In the genomic region with DNA sequence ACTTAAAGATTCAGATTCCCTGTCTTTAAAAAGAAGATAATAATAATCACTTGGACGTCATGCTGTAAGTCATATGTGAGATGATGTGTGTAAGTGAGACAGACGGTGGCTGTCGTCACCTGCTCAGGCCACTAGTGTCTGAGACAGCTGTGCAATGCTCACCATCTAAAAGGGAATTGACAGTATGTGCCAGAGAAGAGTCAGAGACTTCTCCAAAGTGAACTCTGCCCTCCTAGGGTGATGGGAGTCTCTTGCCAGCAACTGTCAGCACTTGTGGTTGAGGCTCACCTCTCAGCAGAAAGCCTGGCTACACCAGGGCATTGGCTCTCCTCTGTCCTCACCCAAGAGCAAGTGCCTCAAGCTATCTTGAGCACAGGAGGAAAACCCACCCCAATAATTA, we compare ENCODE assay signal across 22 cellular contexts.
DNase-seq lines count a peak whose midpoint lies in the region; ATAC-seq, FAIRE-seq and TF ChIP-seq lines count a peak whose summit lies in the region.
"Had no signal": no experiment of that assay in that cellular context is flagged by ENCODE, and none has a peak within 500 bp of the region (broad histone marks: within the 10 kb centered on the region; RNA-seq: fewer than 3 reads in every experiment).

No MANE protein-coding gene starts in this region.

- in situ Hi-C loops in K562 (cut with MboI) = no loop called here

- H3K9me3 Mint-ChIP-seq in stimulated activated memory B cell treated with anti-CD40 and anti-IgM and Interleukin-4, amounts not matched to agents 10 μg/mL and 1 μg/mL and 100 μg/mL, for 72 hours = no peaks in the 10 kb centered on the region
- H3K9me3 Mint-ChIP-seq: CD4-positive, alpha-beta T cell had no signal

- H3K79me2 ChIP-seq in K562 (ENCODE audit: control insufficient read depth, insufficient read depth, low read length) (no peaks in the 10 kb centered on the region), PC-9 (ENCODE audit: low read depth) (no peaks in the 10 kb centered on the region)

- H3K36me3 Mint-ChIP-seq in stimulated activated memory B cell treated with anti-CD40 and anti-IgM and Interleukin-4, amounts not matched to agents 10 μg/mL and 1 μg/mL and 100 μg/mL, for 72 hours = no peaks in the 10 kb centered on the region

- H3K4me2 ChIP-seq in K562 (ENCODE audit: insufficient read depth, low read length) (no peak overlapping the region), PC-9 (no peak overlapping the region)
- H3K4me2 ChIP-seq: A549; BLaER1 treated with 17β-estradiol and CSF1 and Interleukin-3, amounts not matched to agents 10 nM and 100 nM had no signal

- H3K9ac ChIP-seq in K562 (ENCODE audit: insufficient read depth in 1 of 2, low read depth in 2 of 2, low read length in 2 of 2) = no peak overlapping the region
- H3K9ac ChIP-seq: BLaER1 treated with 17β-estradiol and CSF1 and Interleukin-3, amounts not matched to agents 10 nM and 100 nM had no signal

- H4K20me1 ChIP-seq in K562 (replicated peaks; ENCODE audit: control insufficient read depth, insufficient read depth, low read length) (no peaks in the 10 kb centered on the region), PC-9 (ENCODE audit: insufficient read depth) (no peaks in the 10 kb centered on the region)
- H4K20me1 ChIP-seq: BLaER1 treated with 17β-estradiol and CSF1 and Interleukin-3, amounts not matched to agents 10 nM and 100 nM had no signal

- WGBS in K562 (ENCODE audit: insufficient coverage, low coverage, missing lambda C conversion rate) = 0% methylated on average over 3 of the region's 3 CpGs

- CTCF ChIA-PET in K562 (lab: Yijun Ruan, JAX; ENCODE audit: low intra/inter-chr PET ratio) = no interaction called here
- CTCF ChIA-PET in PC-9 (lab: Charles Lee) = no interaction called here

- H3K27me3 Mint-ChIP-seq in stimulated activated memory B cell treated with anti-CD40 and anti-IgM and Interleukin-4, amounts not matched to agents 10 μg/mL and 1 μg/mL and 100 μg/mL, for 72 hours = peaks cover 9% of the 10 kb centered on the region

- no peak for TF ChIP-seq RAD21 in K562 (CRISPR knock-in tag; conservative IDR thresholded peaks at IDR 0.05 in 1 of 2, IDR thresholded peaks at IDR 0.05 in 1 of 2)

- TF ChIP-seq CTCF in K562 (IDR thresholded peaks at IDR 0.05 in 2 of 3, conservative IDR thresholded peaks at IDR 0.05 in 1 of 3; ENCODE audit: insufficient read depth in 2 of 3, low read depth in 1 of 3, low read length in 3 of 3) (no peak), PC-9 (conservative IDR thresholded peaks at IDR 0.05) (no peak)

- POLR2A ChIA-PET in K562 (lab: Yijun Ruan, JAX) = no interaction called here
- POLR2A ChIA-PET in PC-9 (lab: Charles Lee; ENCODE audit: unreplicated experiment) = no interaction called here

- no peaks in the 10 kb centered on the region for H3K4me1 ChIP-seq in K562 (replicated peaks in 1 of 2; ENCODE audit: control insufficient read depth in 2 of 2, insufficient read depth in 2 of 2, low read length in 2 of 2)
- H3K4me1 ChIP-seq in PC-9 (replicated peaks; ENCODE audit: insufficient read depth) = no peaks in the 10 kb centered on the region
- H3K4me1 ChIP-seq: BLaER1 treated with 17β-estradiol and CSF1 and Interleukin-3, amounts not matched to agents 10 nM and 100 nM; Peyer's patch had no signal

- no peak overlapping the region for H3K27ac Mint-ChIP-seq in stimulated activated memory B cell treated with anti-CD40 and anti-IgM and Interleukin-4, amounts not matched to agents 10 μg/mL and 1 μg/mL and 100 μg/mL, for 72 hours
- H3K27ac Mint-ChIP-seq: CD4-positive, alpha-beta T cell had no signal

- no peaks in the 10 kb centered on the region for H3F3A ChIP-seq in PC-9 (ENCODE audit: insufficient read depth, low read depth)

- intact Hi-C loops in Right ventricle myocardium superior (cut with DNase I) (loop anchor here (10.0 kb wide), 1 partner anchor 120 kb away; no protein-coding TSS in a partner anchor), cardiac septum (cut with DNase I) (no loop called here), K562 (cut with micrococcal nuclease) (no loop called here), left ventricle myocardium superior (cut with micrococcal nuclease) (no loop called here), PC-9 (cut with micrococcal nuclease; ENCODE audit: unreplicated experiment) (no loop called here)

- FAIRE-seq in K562 (lab: Jason Lieb, UNC) = no peak
- FAIRE-seq: A549, D721Med, H54, HepG2 had no signal

- H3K27me3 ChIP-seq in K562 (ENCODE audit: control insufficient read depth in 2 of 2, insufficient read depth in 2 of 2, low read length in 2 of 2) (no peaks in the 10 kb centered on the region), PC-9 (ENCODE audit: insufficient read depth, low read depth) (no peaks in the 10 kb centered on the region)
- H3K27me3 ChIP-seq: BLaER1 treated with 17β-estradiol and CSF1 and Interleukin-3, amounts not matched to agents 10 nM and 100 nM; Peyer's patch had no signal

- no peaks in the 10 kb centered on the region for H3K4me1 Mint-ChIP-seq in stimulated activated memory B cell treated with anti-CD40 and anti-IgM and Interleukin-4, amounts not matched to agents 10 μg/mL and 1 μg/mL and 100 μg/mL, for 72 hours

- no peak overlapping the region for H2AFZ ChIP-seq in K562 (ENCODE audit: low read depth, low read length)
- no peak overlapping the region for H2AFZ ChIP-seq in PC-9

- no peak for TF ChIP-seq EP300 in K562 (IDR thresholded peaks at IDR 0.05; ENCODE audit: low read length)

- no peaks in the 10 kb centered on the region for H3K9me1 ChIP-seq in K562 (ENCODE audit: control insufficient read depth, insufficient read depth, low read length)

- H3K4me3 ChIP-seq in K562 (no peak overlapping the region), PC-9 (no peak overlapping the region)
- H3K4me3 ChIP-seq: A549; BLaER1 treated with 17β-estradiol and CSF1 and Interleukin-3, amounts not matched to agents 10 nM and 100 nM; Peyer's patch had no signal

- BruUV-seq in K562 (replicated peaks; lab: Mats Ljungman, UMichigan) = no TSS peak
- no TSS peak for BruUV-seq in PC-9 (replicated peaks; lab: Mats Ljungman, UMichigan)

- H3K4me3 Mint-ChIP-seq in stimulated activated memory B cell treated with anti-CD40 and anti-IgM and Interleukin-4, amounts not matched to agents 10 μg/mL and 1 μg/mL and 100 μg/mL, for 72 hours = no peak overlapping the region
- H3K4me3 Mint-ChIP-seq: CD4-positive, alpha-beta T cell had no signal

- peak; percentile 97 for ATAC-seq in Right ventricle myocardium superior (ENCODE audit: poor library complexity)
- ATAC-seq in K562 = peak; percentile 69
- peak; percentile 99 for ATAC-seq in left ventricle myocardium superior
- peak; percentile 27 for ATAC-seq in stimulated activated memory B cell treated with anti-CD40 and anti-IgM and Interleukin-4, amounts not matched to agents 10 μg/mL and 1 μg/mL and 100 μg/mL, for 72 hours
- ATAC-seq: A549, HepG2, SK-N-SH treated with all-trans-retinoic acid at 6 μM for 48 hours had no signal

- no peak for TF ChIP-seq POLR2A in K562 (conservative IDR thresholded peaks at IDR 0.05)

- no peaks in the 10 kb centered on the region for H3K9me2 ChIP-seq in PC-9 (ENCODE audit: insufficient read depth)

- H3K36me3 ChIP-seq in K562 (ENCODE audit: control insufficient read depth, insufficient read depth, low read length) (no peaks in the 10 kb centered on the region), PC-9 (ENCODE audit: low read depth) (no peaks in the 10 kb centered on the region)
- H3K36me3 ChIP-seq: BLaER1 treated with 17β-estradiol and CSF1 and Interleukin-3, amounts not matched to agents 10 nM and 100 nM; Peyer's patch had no signal

- H3K9me3 ChIP-seq in K562 (replicated peaks; ENCODE audit: control insufficient read depth, insufficient read depth, low read depth, low read length) (no peaks in the 10 kb centered on the region), PC-9 (ENCODE audit: insufficient read depth, low read depth) (no peaks in the 10 kb centered on the region)
- H3K9me3 ChIP-seq: A549; BLaER1 treated with 17β-estradiol and CSF1 and Interleukin-3, amounts not matched to agents 10 nM and 100 nM; Peyer's patch had no signal

- H3K27ac ChIP-seq in K562 (ENCODE audit: extremely low read depth, low read depth, low read length) = no peak overlapping the region
- H3K27ac ChIP-seq in PC-9 = no peak overlapping the region
- H3K27ac ChIP-seq: A549; BLaER1 treated with 17β-estradiol and CSF1 and Interleukin-3, amounts not matched to agents 10 nM and 100 nM; Peyer's patch had no signal

- peak; percentile 80 for DNase-seq in Right ventricle myocardium superior
- DNase-seq in cardiac septum (ENCODE audit: low spot score) = no peak
- DNase-seq in K562 (ENCODE audit: extremely low read depth in 1 of 4, low spot score in 3 of 4) = no peak
- peak; percentile 83 for DNase-seq in left ventricle myocardium superior
- no peak for DNase-seq in PC-9
- DNase-seq in NCI-H748 (lab: John Stamatoyannopoulos, UW; ENCODE audit: unreplicated experiment) = no peak
- DNase-seq in stimulated activated CD4-positive, alpha-beta T cell treated with anti-CD3 and anti-CD28 coated beads, Interleukin-4, amount 100 ng/mL, for 24 hours = no peak
- DNase-seq: AML-193; CD4-positive, alpha-beta T cell; KBM-7; NCI-H1105 treated with DMSO at 0.1 percent for 48 hours; NCI-H1694; NCI-H2081 treated with DMSO at 0.1 percent for 48 hours; NCI-H524 treated with DMSO at 0.1 percent for 48 hours; Peyer's patch had no signal

TF ChIP-seq in K562, 482 proteins besides CTCF, POLR2A, EP300 and RAD21:
- no peak for TF ChIP-seq MCM3 (IDR thresholded peaks at IDR 0.05)
- no peak for TF ChIP-seq SMAD1 (IDR thresholded peaks at IDR 0.05; ENCODE audit: low read depth, low read length, partially characterized antibody)
- no peak for TF ChIP-seq OTX1 (CRISPR knock-in tag; IDR thresholded peaks at IDR 0.05)
- TF ChIP-seq PHF21A (IDR thresholded peaks at IDR 0.05; ENCODE audit: borderline replicate concordance, low read depth) = no peak
- no peak for TF ChIP-seq ZNF311 (CRISPR knock-in tag; IDR thresholded peaks at IDR 0.05)
- no peak for TF ChIP-seq ZNF561 (CRISPR knock-in tag; conservative IDR thresholded peaks at IDR 0.05)
- no peak for TF ChIP-seq RBM17 (IDR thresholded peaks at IDR 0.05; ENCODE audit: borderline replicate concordance, low read depth, low read length)
- TF ChIP-seq PTTG1 (tag; IDR thresholded peaks at IDR 0.05; ENCODE audit: low read depth) = no peak
- no peak for TF ChIP-seq SMARCA4 (IDR thresholded peaks at IDR 0.05)
- no peak for TF ChIP-seq MYBL2 (IDR thresholded peaks at IDR 0.05; ENCODE audit: low read depth)
- TF ChIP-seq MYBL2 (CRISPR knock-in tag; IDR thresholded peaks at IDR 0.05; ENCODE audit: borderline replicate concordance) = no peak

Comparison
In these comparisons a context has a peak if more than half of its experiments do, and no peak if none do; other contexts are left out.
1. DNase-seq: peak in Right ventricle myocardium superior (single experiment) and left ventricle myocardium superior (single experiment); none in cardiac septum (single experiment), K562 (0 of 4), PC-9 (0 of 2), NCI-H748 (single experiment) and stimulated activated CD4-positive, alpha-beta T cell treated with anti-CD3 and anti-CD28 coated beads, Interleukin-4, amount 100 ng/mL, for 24 hours (single experiment).
2. ATAC-seq: peak in every context shown above with its lines; median percentile 99 in left ventricle myocardium superior; 97 in Right ventricle myocardium superior; 69 in K562; 27 in stimulated activated memory B cell treated with anti-CD40 and anti-IgM and Interleukin-4, amounts not matched to agents 10 μg/mL and 1 μg/mL and 100 μg/mL, for 72 hours.